Comparison of ENCODE assay signal across 28 cellular contexts in genomic region chr2:141736466-141736865, GRCh38.
"Had no signal": no experiment of that assay in that cellular context is flagged by ENCODE, and none has a peak within 500 bp of the region (broad histone marks: within the 10 kb centered on the region; RNA-seq: fewer than 3 reads in every experiment).

No MANE protein-coding gene starts in this region.

- H3K36me3 ChIP-seq: stomach, suprapubic skin, thoracic aorta, thyroid gland, tibial artery, tibial nerve, transverse colon, upper lobe of left lung, upper lobe of right lung, uterus, vagina had no signal

- H3K27ac Mint-ChIP-seq: stimulated activated effector memory CD8-positive, alpha-beta T cell treated with anti-CD3 and anti-CD28 coated beads, Interleukin-12 subunit alpha, Interleukin-12 subunit beta, amount 100 ng/mL, for 72 hours; stimulated activated memory B cell treated with anti-CD40 and anti-IgM and Interleukin-4, amounts not matched to agents 10 μg/mL and 1 μg/mL and 100 μg/mL, for 72 hours; stimulated activated naive B cell treated with anti-CD40 and anti-IgM and Interleukin-4, amounts not matched to agents 10 μg/mL and 1 μg/mL and 100 μg/mL, for 72 hours; stimulated activated naive CD8-positive, alpha-beta T cell treated with anti-CD3 and anti-CD28 coated beads, Interleukin-15, Interleukin-2, amounts not matched to agents 100 ng/mL and 50 ng/mL, for 24 hours; type B pancreatic cell had no signal

- H3K4me3 ChIP-seq: stomach, suprapubic skin, testis, thoracic aorta, thyroid gland, tibial artery, tibial nerve, transverse colon, upper lobe of left lung, upper lobe of right lung, uterus, vagina had no signal

- H3K9me3 Mint-ChIP-seq: stimulated activated memory B cell treated with anti-CD40 and anti-IgM and Interleukin-4, amounts not matched to agents 10 μg/mL and 1 μg/mL and 100 μg/mL, for 72 hours; stimulated activated naive B cell treated with anti-CD40 and anti-IgM and Interleukin-4, amounts not matched to agents 10 μg/mL and 1 μg/mL and 100 μg/mL, for 72 hours; type B pancreatic cell had no signal

- H3K27me3 Mint-ChIP-seq: stimulated activated memory B cell treated with anti-CD40 and anti-IgM and Interleukin-4, amounts not matched to agents 10 μg/mL and 1 μg/mL and 100 μg/mL, for 72 hours; stimulated activated naive B cell treated with anti-CD40 and anti-IgM and Interleukin-4, amounts not matched to agents 10 μg/mL and 1 μg/mL and 100 μg/mL, for 72 hours; stimulated activated naive CD8-positive, alpha-beta T cell treated with anti-CD3 and anti-CD28 coated beads, Interleukin-15, Interleukin-2, amounts not matched to agents 100 ng/mL and 50 ng/mL, for 24 hours; type B pancreatic cell had no signal

- H3K27ac ChIP-seq: stomach, suprapubic skin, testis, thoracic aorta, thyroid gland, tibial artery, tibial nerve, transverse colon, upper lobe of left lung, upper lobe of right lung, uterus, vagina had no signal

- DNase-seq: stimulated activated CD4-positive, alpha-beta T cell treated with anti-CD3 and anti-CD28 coated beads, Interleukin-2, amount 100 ng/mL, for 48 hours; stimulated activated CD4-positive, alpha-beta T cell treated with anti-CD3 and anti-CD28 coated beads, Interleukin-4, amount 100 ng/mL, for 1 hour; stimulated activated CD4-positive, alpha-beta T cell treated with anti-CD3 and anti-CD28 coated beads, Interleukin-4, amount 100 ng/mL, for 24 hours; stimulated activated CD4-positive, alpha-beta T cell treated with anti-CD3 and anti-CD28 coated beads, Interleukin-4, amount 100 ng/mL, for 4 hours; stimulated activated CD8-positive, alpha-beta memory T cell treated with anti-CD3 and anti-CD28 coated beads, Interleukin-4, amount 100 ng/mL, for 48 hours; stimulated activated naive B cell treated with anti-CD40 and anti-IgM and Interleukin-4, amounts not matched to agents 10 μg/mL and 1 μg/mL and 100 μg/mL, for 72 hours; stimulated activated naive CD4-positive, alpha-beta T cell; stimulated activated naive CD4-positive, alpha-beta T cell treated with Interleukin-2 at 50 U/mL for 16 hours; stimulated activated naive CD8-positive, alpha-beta T cell treated with anti-CD3 and anti-CD28 coated beads, Interleukin-15, Interleukin-2, amounts not matched to agents 100 U/mL and 50 U/mL, for 24 hours; stomach; substantia nigra; testis; thyroid gland; tibial artery; transverse colon; trophoblast cell; upper lobe of left lung; upper lobe of right lung; uterus had no signal

- H3K9me3 ChIP-seq: stomach, suprapubic skin, testis, thoracic aorta, thyroid gland, tibial artery, tibial nerve, transverse colon, upper lobe of left lung, upper lobe of right lung, uterus, vagina had no signal

- H3K27me3 ChIP-seq: stomach, suprapubic skin, testis, thyroid gland, tibial artery, tibial nerve, transverse colon, upper lobe of left lung, upper lobe of right lung, uterus, vagina had no signal

- ATAC-seq: stimulated activated effector memory CD8-positive, alpha-beta T cell treated with anti-CD3 and anti-CD28 coated beads, Interleukin-12 subunit alpha, Interleukin-12 subunit beta, amount 100 ng/mL, for 72 hours; stimulated activated memory B cell treated with anti-CD40 and anti-IgM and Interleukin-4, amounts not matched to agents 10 μg/mL and 1 μg/mL and 100 μg/mL, for 72 hours; stimulated activated naive B cell treated with anti-CD40 and anti-IgM and Interleukin-4, amounts not matched to agents 10 μg/mL and 1 μg/mL and 100 μg/mL, for 72 hours; stimulated activated naive CD8-positive, alpha-beta T cell treated with anti-CD3 and anti-CD28 coated beads, Interleukin-15, Interleukin-2, amounts not matched to agents 100 U/mL and 50 U/mL, for 24 hours; upper lobe of right lung had no signal

- H3K4me1 Mint-ChIP-seq: stimulated activated effector memory CD8-positive, alpha-beta T cell treated with anti-CD3 and anti-CD28 coated beads, Interleukin-12 subunit alpha, Interleukin-12 subunit beta, amount 100 ng/mL, for 72 hours; stimulated activated memory B cell treated with anti-CD40 and anti-IgM and Interleukin-4, amounts not matched to agents 10 μg/mL and 1 μg/mL and 100 μg/mL, for 72 hours; stimulated activated naive B cell treated with anti-CD40 and anti-IgM and Interleukin-4, amounts not matched to agents 10 μg/mL and 1 μg/mL and 100 μg/mL, for 72 hours had no signal

- H3K4me3 Mint-ChIP-seq: stimulated activated effector memory CD8-positive, alpha-beta T cell treated with anti-CD3 and anti-CD28 coated beads, Interleukin-12 subunit alpha, Interleukin-12 subunit beta, amount 100 ng/mL, for 72 hours; stimulated activated memory B cell treated with anti-CD40 and anti-IgM and Interleukin-4, amounts not matched to agents 10 μg/mL and 1 μg/mL and 100 μg/mL, for 72 hours; stimulated activated naive B cell treated with anti-CD40 and anti-IgM and Interleukin-4, amounts not matched to agents 10 μg/mL and 1 μg/mL and 100 μg/mL, for 72 hours; stimulated activated naive CD8-positive, alpha-beta T cell treated with anti-CD3 and anti-CD28 coated beads, Interleukin-15, Interleukin-2, amounts not matched to agents 100 ng/mL and 50 ng/mL, for 24 hours; type B pancreatic cell had no signal

- H3K4me1 ChIP-seq: stomach, suprapubic skin, testis, thyroid gland, tibial artery, tibial nerve, transverse colon, upper lobe of left lung, upper lobe of right lung, uterus, vagina had no signal

- FAIRE-seq: urothelium cell line had no signal
